In genomic region chr2:178531161-178531560, GRCh38 we compare ENCODE assay signal across 16 cellular contexts. TPM values are rescaled to one million over a fixed set of nuclear protein-coding genes. Genes with fewer than 3 reads are reported as not detected.
DNase-seq lines count a peak whose midpoint lies in the region; ATAC-seq and TF ChIP-seq lines count a peak whose summit lies in the region.
"Had no signal": no experiment of that assay in that cellular context is flagged by ENCODE, and none has a peak within 500 bp of the region (broad histone marks: within the 10 kb centered on the region; RNA-seq: fewer than 3 reads in every experiment).

No MANE protein-coding gene starts in this region.

- peaks cover 18 to 31% of the 10 kb centered on the region in 2 donors for H3K36me3 Mint-ChIP-seq in activated T-cell treated with anti-CD3 and anti-CD28 coated beads, Interleukin-2, amount 50 U/mL, for 72 hours (ENCODE audit: insufficient read depth in 2 of 2)
- peaks cover 42% of the 10 kb centered on the region for H3K36me3 Mint-ChIP-seq in activated T-helper 1 cell treated with anti-CD3 and anti-CD28 coated beads, Interleukin-12 subunit alpha, Interleukin-12 subunit beta, Interleukin-2, Interleukin-4 antibody, amounts not matched to agents 30 ng/mL and 10 ng/mL and 1 ng/mL, durations not matched to agents 14 hours and 24 hours and 36 hours (ENCODE audit: low read depth)

- peaks cover 37% of the 10 kb centered on the region for H3K4me1 Mint-ChIP-seq in activated T-cell treated with anti-CD3 and anti-CD28 coated beads, Interleukin-2, amount 50 U/mL, for 72 hours (ENCODE audit: low read depth)
- peaks cover 38% of the 10 kb centered on the region for H3K4me1 Mint-ChIP-seq in activated T-helper 1 cell treated with anti-CD3 and anti-CD28 coated beads, Interleukin-12 subunit alpha, Interleukin-12 subunit beta, Interleukin-2, Interleukin-4 antibody, amounts not matched to agents 30 ng/mL and 10 ng/mL and 1 ng/mL, durations not matched to agents 14 hours and 24 hours and 36 hours (ENCODE audit: low read depth)

- intact Hi-C loops in activated T-helper 1 cell treated with anti-CD3 and anti-CD28 coated beads, Interleukin-12 subunit alpha, Interleukin-12 subunit beta, Interleukin-2, Interleukin-4 antibody, amounts not matched to agents 30 ng/mL and 10 ng/mL and 1 ng/mL, durations not matched to agents 14 hours and 24 hours and 36 hours (cut with micrococcal nuclease): loop anchor here (2.0 to 5.0 kb wide), 3 partner anchors 52 to 501 kb away; partner anchors contain the start of gene FKBP7
- intact Hi-C loops in gastrocnemius medialis (cut with DNase I; ENCODE audit: low total_unique reads): no loop called here

- H3K9me3 ChIP-seq in gastrocnemius medialis: no peaks in the 10 kb centered on the region
- H3K9me3 ChIP-seq: adrenal gland, mucosa of descending colon had no signal

- H3K4me3 Mint-ChIP-seq in activated T-cell treated with anti-CD3 and anti-CD28 coated beads, Interleukin-2, amount 50 U/mL, for 72 hours: peak overlapping the region; percentile 48 to 52
- H3K4me3 Mint-ChIP-seq in activated T-helper 1 cell treated with anti-CD3 and anti-CD28 coated beads, Interleukin-12 subunit alpha, Interleukin-12 subunit beta, Interleukin-2, Interleukin-4 antibody, amounts not matched to agents 30 ng/mL and 10 ng/mL and 1 ng/mL, durations not matched to agents 14 hours and 24 hours and 36 hours: peak overlapping the region; percentile 1
- H3K4me3 Mint-ChIP-seq: central memory CD8-positive, alpha-beta T cell had no signal

- peaks cover 21 to 100% of the 10 kb centered on the region in 2 donors for H3K36me3 ChIP-seq in gastrocnemius medialis

- H3K4me1 ChIP-seq in gastrocnemius medialis: peaks cover 0 to 11% of the 10 kb centered on the region in 2 donors
- H3K4me1 ChIP-seq: adrenal gland had no signal

- H3K9me3 Mint-ChIP-seq in activated T-cell treated with anti-CD3 and anti-CD28 coated beads, Interleukin-2, amount 50 U/mL, for 72 hours: peaks cover 0 to 7% of the 10 kb centered on the region in 2 donors
- H3K9me3 Mint-ChIP-seq in activated T-helper 1 cell treated with anti-CD3 and anti-CD28 coated beads, Interleukin-12 subunit alpha, Interleukin-12 subunit beta, Interleukin-2, Interleukin-4 antibody, amounts not matched to agents 30 ng/mL and 10 ng/mL and 1 ng/mL, durations not matched to agents 14 hours and 24 hours and 36 hours: peaks cover 3% of the 10 kb centered on the region
- H3K9me3 Mint-ChIP-seq: central memory CD8-positive, alpha-beta T cell had no signal

- no peak overlapping the region for H3K27ac Mint-ChIP-seq in activated T-cell treated with anti-CD3 and anti-CD28 coated beads, Interleukin-2, amount 50 U/mL, for 72 hours
- peak overlapping the region; percentile 60 for H3K27ac Mint-ChIP-seq in activated T-helper 1 cell treated with anti-CD3 and anti-CD28 coated beads, Interleukin-12 subunit alpha, Interleukin-12 subunit beta, Interleukin-2, Interleukin-4 antibody, amounts not matched to agents 30 ng/mL and 10 ng/mL and 1 ng/mL, durations not matched to agents 14 hours and 24 hours and 36 hours

- in situ Hi-C loops in gastrocnemius medialis (cut with MboI; ENCODE audit: low sequenced_read_pairs in 4 of 4): no loop called here

- no peak for DNase-seq in activated T-cell treated with anti-CD3 and anti-CD28 coated beads, Interleukin-2, amount 50 U/mL, for 72 hours
- DNase-seq in activated T-cell treated with anti-CD3 and anti-CD28 coated beads, Interleukin-2, amount 50 U/mL, for 48 hours: no peak
- DNase-seq in activated T-helper 1 cell treated with anti-CD3 and anti-CD28 coated beads, Interleukin-12 subunit alpha, Interleukin-12 subunit beta, Interleukin-2, Interleukin-4 antibody, amounts not matched to agents 30 ng/mL and 10 ng/mL and 1 ng/mL, durations not matched to agents 14 hours and 24 hours and 36 hours (ENCODE audit: low spot score): no peak
- no peak for DNase-seq in gastrocnemius medialis
- no peak for DNase-seq in stimulated activated CD4-positive, alpha-beta T cell treated with anti-CD3 and anti-CD28 coated beads, Interleukin-4, amount 100 ng/mL, for 1 hour
- no peak for DNase-seq in GDM1 (lab: John Stamatoyannopoulos, UW)
- DNase-seq: adrenal gland, COR-L47, hippocampal formation, mucosa of descending colon, NCI-H187 treated with DMSO at 0.1 percent for 48 hours, NCI-H510A treated with DMSO at 0.1 percent for 48 hours had no signal

- no peak for TF ChIP-seq POLR2A in gastrocnemius medialis (IDR thresholded peaks at IDR 0.05)

- H3K27me3 ChIP-seq in gastrocnemius medialis: no peaks in the 10 kb centered on the region
- H3K27me3 ChIP-seq: adrenal gland had no signal

- no peak for TF ChIP-seq CTCF in gastrocnemius medialis (IDR thresholded peaks at IDR 0.05 in 4 of 5, conservative IDR thresholded peaks at IDR 0.05 in 1 of 5)

- H3K4me3 ChIP-seq in gastrocnemius medialis: no peak overlapping the region
- H3K4me3 ChIP-seq: adrenal gland, mucosa of descending colon had no signal

- H3K27ac ChIP-seq in gastrocnemius medialis: peak overlapping the region; percentile 13 to 57 (median 42)
- H3K27ac ChIP-seq: adrenal gland had no signal

- H3K27me3 Mint-ChIP-seq in activated T-cell treated with anti-CD3 and anti-CD28 coated beads, Interleukin-2, amount 50 U/mL, for 72 hours (ENCODE audit: low read depth): no peaks in the 10 kb centered on the region
- H3K27me3 Mint-ChIP-seq in activated T-helper 1 cell treated with anti-CD3 and anti-CD28 coated beads, Interleukin-12 subunit alpha, Interleukin-12 subunit beta, Interleukin-2, Interleukin-4 antibody, amounts not matched to agents 30 ng/mL and 10 ng/mL and 1 ng/mL, durations not matched to agents 14 hours and 24 hours and 36 hours (ENCODE audit: insufficient read depth): no peaks in the 10 kb centered on the region
- H3K27me3 Mint-ChIP-seq: central memory CD8-positive, alpha-beta T cell had no signal

- ATAC-seq in activated T-cell treated with anti-CD3 and anti-CD28 coated beads, Interleukin-2, amount 50 U/mL, for 72 hours (replicated peaks in 1 of 2): no peak
- ATAC-seq in GM21717 (IDR thresholded peaks at IDR 0.05; ENCODE audit: unreplicated experiment) (peak; percentile 7), gastrocnemius medialis (no peak), HG02678 (IDR thresholded peaks at IDR 0.05; ENCODE audit: unreplicated experiment) (no peak)
- ATAC-seq: Panc1 had no signal

RNA-seq across cellular contexts. Expression of gene PLEKHA3, which starts 50.9 kb away (rescaled TPM):
- 10 to 100 TPM; 23.0 to 28.0 TPM for total RNA-seq in activated T-cell treated with anti-CD3 and anti-CD28 coated beads, Interleukin-2, amount 50 U/mL, for 72 hours
- 31.6 and 35.8 TPM in 2 replicates for total RNA-seq in activated T-helper 1 cell treated with anti-CD3 and anti-CD28 coated beads, Interleukin-12 subunit alpha, Interleukin-12 subunit beta, Interleukin-2, Interleukin-4 antibody, amounts not matched to agents 30 ng/mL and 10 ng/mL and 1 ng/mL, durations not matched to agents 14 hours and 24 hours and 36 hours
- total RNA-seq in gastrocnemius medialis: 10 to 100 TPM in 3 of 4 donors, 1 to 10 TPM in 1; 7.1 to 20.5 (median 11.6) TPM

RNA-seq across cellular contexts. Expression of gene FKBP7, which starts 52.8 kb away (rescaled TPM):
- 1 to 10 TPM; 2.1 to 3.0 TPM for total RNA-seq in activated T-cell treated with anti-CD3 and anti-CD28 coated beads, Interleukin-2, amount 50 U/mL, for 72 hours
- total RNA-seq in activated T-helper 1 cell treated with anti-CD3 and anti-CD28 coated beads, Interleukin-12 subunit alpha, Interleukin-12 subunit beta, Interleukin-2, Interleukin-4 antibody, amounts not matched to agents 30 ng/mL and 10 ng/mL and 1 ng/mL, durations not matched to agents 14 hours and 24 hours and 36 hours: 2.9 and 4.5 TPM in 2 replicates
- 1 to 10 TPM; 1.4 to 5.0 (median 3.3) TPM for total RNA-seq in gastrocnemius medialis
